Comparison of ENCODE assay signal across 8 cellular contexts in genomic region chr17:76735586-76736348, GRCh38. TPM values are rescaled to one million over a fixed set of nuclear protein-coding genes. Genes with fewer than 3 reads are reported as not detected.
A peak's percentile ranks its signal among the peaks of the same experiment; 100 is the strongest.
DNase-seq lines count a peak whose midpoint lies in the region; ATAC-seq and TF ChIP-seq lines count a peak whose summit lies in the region.

No MANE protein-coding gene starts in this region.

- TF ChIP-seq CTCF in heart left ventricle (IDR thresholded peaks at IDR 0.05) (no peak), lower leg skin (IDR thresholded peaks at IDR 0.05) (no peak), upper lobe of right lung (IDR thresholded peaks at IDR 0.05) (no peak)

- 1% methylated on average over 19 to 20 of the region's 20 CpGs for whole genome bisulfite sequencing in heart left ventricle, 4 donors
- WGBS in lower leg skin, 2 donors, result 1 to 2% methylated on average over 20 of the region's 20 CpGs

- intact Hi-C loops in heart left ventricle (cut with DNase I) (loop anchor here in 1 of 10 donors (10.0 kb wide), 1 partner anchor 51 kb away; no protein-coding TSS in a partner anchor), left cardiac atrium (cut with DNase I) (no loop called here), lower leg skin (cut with DNase I; ENCODE audit: low total_unique reads) (no loop called here), upper lobe of right lung (cut with DNase I) (no loop called here)

- H3K36me3 ChIP-seq in heart left ventricle, result peaks cover 0 to 55% (median 51%) of the 10 kb centered on the region in 9 donors
- H3K36me3 ChIP-seq in upper lobe of right lung, result peaks cover 54% of the 10 kb centered on the region

- H3K4me3 ChIP-seq in heart left ventricle (peak overlapping the region; percentile 71 to 100 (median 94)), lower leg skin (ENCODE audit: low read depth, poor library complexity, severe bottlenecking) (peak overlapping the region; percentile 87), upper lobe of right lung (peak overlapping the region; percentile 95)

- TF ChIP-seq POLR2A in heart left ventricle (IDR thresholded peaks at IDR 0.05) (no peak), lower leg skin (IDR thresholded peaks at IDR 0.05) (no peak)

- H3K9me3 ChIP-seq in heart left ventricle, result no peaks in the 10 kb centered on the region
- no peaks in the 10 kb centered on the region for H3K9me3 ChIP-seq in upper lobe of right lung

- H3K27ac ChIP-seq in heart left ventricle (peak overlapping the region; percentile 97 to 100 (median 99)), angular gyrus (ENCODE audit: low read depth, low read length) (peak overlapping the region; percentile 96), upper lobe of right lung (peak overlapping the region; percentile 98)

- DNase-seq in heart left ventricle (no peak), left cardiac atrium (no peak), lower leg skin (ENCODE audit: low spot score in 2 of 2) (no peak), upper lobe of right lung (no peak), DMS153 treated with DMSO at 0.1 percent for 48 hours (lab: John Stamatoyannopoulos, UW; ENCODE audit: unreplicated experiment) (no peak), H4 (ENCODE audit: low spot score) (no peak), DMS79 treated with DMSO at 0.1 percent for 48 hours (lab: John Stamatoyannopoulos, UW) (no peak)

- H3K27me3 ChIP-seq in heart left ventricle (no peaks in the 10 kb centered on the region), upper lobe of right lung (no peaks in the 10 kb centered on the region)

- H3K4me1 ChIP-seq in heart left ventricle, result peaks cover 5 to 78% (median 50%) of the 10 kb centered on the region in 12 donors
- peaks cover 60% of the 10 kb centered on the region for H3K4me1 ChIP-seq in upper lobe of right lung

- ATAC-seq in heart left ventricle (no peak), left cardiac atrium (no peak), upper lobe of right lung (no peak)

RNA-seq across cellular contexts. Expression of gene SRSF2, which starts 1.4 kb away (rescaled TPM):
- total RNA-seq in heart left ventricle (100 to 1,000 TPM in 3 of 9 donors, 10 to 100 TPM in 6; 67.0 to 155 (median 79.5) TPM), left cardiac atrium (100 to 1,000 TPM in 1 of 2 donors, 10 to 100 TPM in 1; 78.1 to 108 TPM), lower leg skin (100 to 1,000 TPM; 179 to 260 (median 189) TPM), upper lobe of right lung (145 TPM)
- 10 to 100 TPM; 69.1 to 88.6 TPM for polyA plus RNA-seq in heart left ventricle
- 225 and 330 TPM in 2 replicates for total RNA-seq in H4 (2014; rRNA removed; shearing (Covaris generic))

RNA-seq across cellular contexts. Expression of gene MFSD11, which starts 2.2 kb away (rescaled TPM):
- total RNA-seq in heart left ventricle (10 to 100 TPM; 20.6 to 36.5 (median 27.9) TPM), left cardiac atrium (10 to 100 TPM; 23.0 to 28.0 TPM), lower leg skin (10 to 100 TPM; 33.4 to 38.4 (median 33.8) TPM), upper lobe of right lung (32.3 TPM)
- 10 to 100 TPM; 14.3 to 14.7 TPM for polyA plus RNA-seq in heart left ventricle
- total RNA-seq in H4 (2014; rRNA removed; shearing (Covaris generic)), result 33.5 and 36.7 TPM in 2 replicates

RNA-seq across cellular contexts. Expression of gene METTL23, which starts 9.1 kb away (rescaled TPM):
- total RNA-seq in heart left ventricle (10 to 100 TPM; 22.1 to 33.7 (median 24.0) TPM), left cardiac atrium (10 to 100 TPM; 22.0 to 25.7 TPM), lower leg skin (10 to 100 TPM; 27.4 to 40.9 (median 33.7) TPM), upper lobe of right lung (31.6 TPM)
- 10 to 100 TPM; 23.8 to 26.4 TPM for polyA plus RNA-seq in heart left ventricle
- 77.5 and 112 TPM in 2 replicates for total RNA-seq in H4 (2014; rRNA removed; shearing (Covaris generic))

RNA-seq across cellular contexts. Expression of gene JMJD6, which starts 9.4 kb away (rescaled TPM):
- total RNA-seq in heart left ventricle (10 to 100 TPM; 32.4 to 67.0 (median 39.1) TPM), left cardiac atrium (10 to 100 TPM; 44.9 to 55.3 TPM), lower leg skin (10 to 100 TPM; 16.1 to 28.8 (median 21.0) TPM), upper lobe of right lung (29.6 TPM)
- 10 to 100 TPM; 30.1 to 75.6 TPM for polyA plus RNA-seq in heart left ventricle
- total RNA-seq in H4 (2014; rRNA removed; shearing (Covaris generic)), result 29.3 and 33.4 TPM in 2 replicates

RNA-seq across cellular contexts. Expression of gene MXRA7, which starts 25.0 kb away (rescaled TPM):
- total RNA-seq in heart left ventricle (100 to 1,000 TPM; 270 to 539 (median 466) TPM), left cardiac atrium (100 to 1,000 TPM; 394 to 506 TPM), lower leg skin (10 to 100 TPM; 31.6 to 97.4 (median 47.1) TPM), upper lobe of right lung (159 TPM)
- polyA plus RNA-seq in heart left ventricle, result 100 to 1,000 TPM; 240 to 245 TPM
- 149 and 167 TPM in 2 replicates for total RNA-seq in H4 (2014; rRNA removed; shearing (Covaris generic))
